12 cellular contexts compared by ENCODE assay signal in genomic region chr12:108641446-108642268, GRCh38. TPM values are rescaled to one million over a fixed set of nuclear protein-coding genes. Genes with fewer than 3 reads are reported as not detected.
DNase-seq lines count a peak whose midpoint lies in the region; ATAC-seq, FAIRE-seq and TF ChIP-seq lines count a peak whose summit lies in the region.
"Had no signal": no experiment of that assay in that cellular context is flagged by ENCODE, and none has a peak within 500 bp of the region (broad histone marks: within the 10 kb centered on the region; RNA-seq: fewer than 3 reads in every experiment).

No MANE protein-coding gene starts in this region.

- POLR2A ChIA-PET in endothelial cell of umbilical vein (lab: Charles Lee) = no interaction called here
- POLR2A ChIA-PET in A673 (lab: Charles Lee; ENCODE audit: low non-redundant PET) = no interaction called here
- POLR2A ChIA-PET in CD4-positive, alpha-beta T cell (lab: Charles Lee) = interaction anchor here (0.8 kb wide), 1 partner anchor 79 kb away, joined by 3 read pairs; the partner anchor contains the start of gene ISCU

- H4K20me1 ChIP-seq in endothelial cell of umbilical vein (replicated peaks; ENCODE audit: control insufficient read depth, extremely low read depth, insufficient read depth, low read length) = no peaks in the 10 kb centered on the region

- TF ChIP-seq CTCF in NB4 (IDR thresholded peaks at IDR 0.05; ENCODE audit: low read depth, low read length) (no peak), endothelial cell of umbilical vein (IDR thresholded peaks at IDR 0.05; ENCODE audit: extremely low read depth in 1 of 2, insufficient read depth in 1 of 2, low read depth in 1 of 2, low read length in 2 of 2) (no peak), A673 (conservative IDR thresholded peaks at IDR 0.05; ENCODE audit: low read depth, low read length) (no peak)
- TF ChIP-seq CTCF in CD4-positive, alpha-beta T cell (IDR thresholded peaks at IDR 0.05) = no peak

- peak; percentile 76 for DNase-seq in DMS79 (lab: John Stamatoyannopoulos, UW)
- DNase-seq in NB4 (ENCODE audit: low read depth) = peak; percentile 60
- DNase-seq in endothelial cell of umbilical vein (ENCODE audit: low read depth, low spot score) = no peak
- DNase-seq in sciatic nerve (ENCODE audit: low spot score) = peak; percentile 52
- DNase-seq in A673 (ENCODE audit: low spot score) = no peak
- DNase-seq in CD4-positive, alpha-beta T cell = no peak
- no peak for DNase-seq in RKO (ENCODE audit: low spot score)
- DNase-seq: activated gamma-delta T cell treated with Interleukin-2 at 50 U/mL for 16 hours; effector memory CD8-positive, alpha-beta T cell; NCI-H1105 treated with DMSO at 0.1 percent for 48 hours had no signal

- peaks cover 41% of the 10 kb centered on the region for H3K4me1 ChIP-seq in endothelial cell of umbilical vein (ENCODE audit: control insufficient read depth, extremely low read depth, insufficient read depth, low read length)
- H3K4me1 ChIP-seq in A673 (ENCODE audit: insufficient read depth, low read length, poor library complexity, severe bottlenecking) = no peaks in the 10 kb centered on the region

- no peak for FAIRE-seq in endothelial cell of umbilical vein (lab: Jason Lieb, UNC)
- FAIRE-seq: small intestine had no signal

- H2AFZ ChIP-seq in endothelial cell of umbilical vein (ENCODE audit: low read depth, low read length) = no peak overlapping the region

- peaks cover 0 to 1% of the 10 kb centered on the region in 2 experiments for H3K36me3 ChIP-seq in endothelial cell of umbilical vein (ENCODE audit: control insufficient read depth in 2 of 2, extremely low read depth in 1 of 2, insufficient read depth in 2 of 2, low read length in 2 of 2)
- peaks cover 17% of the 10 kb centered on the region for H3K36me3 ChIP-seq in A673 (ENCODE audit: insufficient read depth, low read length, poor library complexity, severe bottlenecking)

- ATAC-seq in sciatic nerve = no peak
- no peak for ATAC-seq in GM19351 (IDR thresholded peaks at IDR 0.05; ENCODE audit: unreplicated experiment)
- ATAC-seq in CD4-positive, alpha-beta T cell (ENCODE audit: poor library complexity) = no peak
- ATAC-seq: effector memory CD8-positive, alpha-beta T cell had no signal

- CTCF ChIA-PET in endothelial cell of umbilical vein (lab: Charles Lee) (interaction anchor here (1.2 to 1.5 kb wide), 3 partner anchors 8 to 184 kb away, joined by 3 to 9 read pairs (median 4); no protein-coding TSS in a partner anchor), A673 (lab: Charles Lee) (no interaction called here)
- CTCF ChIA-PET in CD4-positive, alpha-beta T cell (lab: Charles Lee) = no interaction called here

- H3K9me3 ChIP-seq in endothelial cell of umbilical vein (replicated peaks; ENCODE audit: control insufficient read depth, insufficient read depth, low read length) (no peaks in the 10 kb centered on the region), A673 (ENCODE audit: low read depth, low read length, poor library complexity, severe bottlenecking) (no peaks in the 10 kb centered on the region)
- H3K9me3 ChIP-seq in CD4-positive, alpha-beta T cell (ENCODE audit: control insufficient read depth, low read length) = no peaks in the 10 kb centered on the region

- H3K4me1 Mint-ChIP-seq in CD4-positive, alpha-beta T cell (ENCODE audit: low read depth) = peaks cover 34% of the 10 kb centered on the region

- no peaks in the 10 kb centered on the region for H3K36me3 Mint-ChIP-seq in CD4-positive, alpha-beta T cell (ENCODE audit: low read depth)

- H3K9ac ChIP-seq in endothelial cell of umbilical vein (replicated peaks; ENCODE audit: extremely low read depth, insufficient read depth, low read length) = no peak overlapping the region

- no peak overlapping the region for H3K27ac ChIP-seq in endothelial cell of umbilical vein (ENCODE audit: insufficient read depth, low read depth, low read length)
- no peak overlapping the region for H3K27ac ChIP-seq in A673 (ENCODE audit: low read depth, low read length, poor library complexity, severe bottlenecking)
- H3K27ac ChIP-seq in CD4-positive, alpha-beta T cell (ENCODE audit: low read depth, low read length) = no peak overlapping the region

- no peaks in the 10 kb centered on the region for H3K9me1 ChIP-seq in endothelial cell of umbilical vein (replicated peaks; ENCODE audit: control insufficient read depth, extremely low read depth, insufficient read depth, low read length)

- dilution Hi-C loops in endothelial cell of umbilical vein (cut with MboI; ENCODE audit: extremely low pct_ligation_motif_present, low sequenced_read_pairs) = no loop called here

- no peaks in the 10 kb centered on the region for H3K79me2 ChIP-seq in endothelial cell of umbilical vein (ENCODE audit: control insufficient read depth, insufficient read depth, low read length)

- H3K27me3 ChIP-seq in endothelial cell of umbilical vein (ENCODE audit: control insufficient read depth in 2 of 2, insufficient read depth in 2 of 2, low read length in 2 of 2) (no peaks in the 10 kb centered on the region), A673 (replicated peaks; ENCODE audit: insufficient read depth, low read depth, low read length, poor library complexity) (no peaks in the 10 kb centered on the region)
- no peaks in the 10 kb centered on the region for H3K27me3 ChIP-seq in CD4-positive, alpha-beta T cell (ENCODE audit: control insufficient read depth, insufficient read depth, low read length)

- H3K4me3 Mint-ChIP-seq in CD4-positive, alpha-beta T cell = no peak overlapping the region
- H3K4me3 Mint-ChIP-seq: effector memory CD8-positive, alpha-beta T cell had no signal

- H3K27ac Mint-ChIP-seq in CD4-positive, alpha-beta T cell = no peak overlapping the region

- H3K4me3 ChIP-seq in NB4 (ENCODE audit: low read depth, low read length) = no peak overlapping the region
- H3K4me3 ChIP-seq in endothelial cell of umbilical vein (replicated peaks in 1 of 3; ENCODE audit: insufficient read depth in 1 of 3, low read depth in 1 of 3, low read length in 3 of 3) = no peak overlapping the region
- H3K4me3 ChIP-seq in A673 (ENCODE audit: low read depth, low read length, poor library complexity, severe bottlenecking) = no peak overlapping the region

- H3K4me2 ChIP-seq in endothelial cell of umbilical vein (ENCODE audit: insufficient read depth, low read length) = no peak overlapping the region

- H3K9me3 Mint-ChIP-seq in CD4-positive, alpha-beta T cell = no peaks in the 10 kb centered on the region
- H3K9me3 Mint-ChIP-seq: effector memory CD8-positive, alpha-beta T cell had no signal

- TF ChIP-seq POLR2A in NB4 (IDR thresholded peaks at IDR 0.05; ENCODE audit: extremely low read depth, insufficient read length) = no peak
- TF ChIP-seq POLR2A in endothelial cell of umbilical vein (IDR thresholded peaks at IDR 0.05; ENCODE audit: low read depth, low read length) = no peak

- intact Hi-C loops in endothelial cell of umbilical vein (cut with micrococcal nuclease) = no loop called here
- intact Hi-C loops in sciatic nerve (cut with DNase I) = no loop called here
- intact Hi-C loops in A673 (cut with micrococcal nuclease; ENCODE audit: unreplicated experiment) = no loop called here
- intact Hi-C loops in CD4-positive, alpha-beta T cell (cut with DNase I, micrococcal nuclease) = no loop called here

- BruUV-seq in endothelial cell of umbilical vein (replicated peaks; lab: Mats Ljungman, UMichigan) (no TSS peak), A673 (replicated peaks; lab: Mats Ljungman, UMichigan) (no TSS peak)

- H3K27me3 Mint-ChIP-seq in CD4-positive, alpha-beta T cell = no peaks in the 10 kb centered on the region
- H3K27me3 Mint-ChIP-seq: effector memory CD8-positive, alpha-beta T cell had no signal

TF ChIP-seq in endothelial cell of umbilical vein, 7 proteins besides CTCF, POLR2A, EP300 and RAD21:
- TF ChIP-seq POLR2AphosphoS5 (IDR thresholded peaks at IDR 0.05; ENCODE audit: insufficient read depth, low read depth, low read length) (peak; percentile 9), JUN (IDR thresholded peaks at IDR 0.05; ENCODE audit: borderline replicate concordance, insufficient read depth, insufficient read length, low read depth) (no peak)

RNA-seq across cellular contexts. Expression of gene SELPLG, which starts 8.0 kb away (rescaled TPM):
- total RNA-seq in endothelial cell of umbilical vein = 0.62 and 1.2 TPM in 2 replicates
- polyA plus RNA-seq in endothelial cell of umbilical vein = 1.0 and 1.8 TPM in 2 replicates
- 0.52 and 0.71 TPM in 2 replicates for polyA plus RNA-seq in endothelial cell of umbilical vein (2011; cell fraction: cytosol; rRNA removed)
- 1.0 and 1.6 TPM in 2 replicates for polyA plus RNA-seq in endothelial cell of umbilical vein (2011; cell fraction: nucleus; rRNA removed)
- 0.29 and 0.68 TPM in 2 replicates for polyA plus RNA-seq in endothelial cell of umbilical vein (2012)
- polyA minus RNA-seq in endothelial cell of umbilical vein = 0.34 and 0.62 TPM in 2 replicates
- 1.1 TPM for polyA minus RNA-seq in endothelial cell of umbilical vein (2011; cell fraction: cytosol; rRNA and poly(A)+ RNA removed)
- 0.53 and 0.91 TPM in 2 replicates for polyA minus RNA-seq in endothelial cell of umbilical vein (2011; cell fraction: nucleus; rRNA and poly(A)+ RNA removed)
- total RNA-seq in sciatic nerve = 12.3 TPM
- 0.34 and 0.35 TPM in 2 replicates for total RNA-seq in A673 (2021)
- total RNA-seq in CD4-positive, alpha-beta T cell = 10 to 100 TPM; 25.7 to 27.8 TPM

RNA-seq across cellular contexts. Expression of gene TMEM119, which starts 43.8 kb away (rescaled TPM):
- not detected in 2 replicates for total RNA-seq in endothelial cell of umbilical vein
- not detected in 2 replicates for polyA plus RNA-seq in endothelial cell of umbilical vein
- polyA plus RNA-seq in endothelial cell of umbilical vein (2011; cell fraction: cytosol; rRNA removed) = not detected in 2 replicates
- not detected in 2 replicates for polyA plus RNA-seq in endothelial cell of umbilical vein (2011; cell fraction: nucleus; rRNA removed)
- not detected in 2 replicates for polyA plus RNA-seq in endothelial cell of umbilical vein (2012)
- not detected in 2 replicates for polyA minus RNA-seq in endothelial cell of umbilical vein
- not detected for polyA minus RNA-seq in endothelial cell of umbilical vein (2011; cell fraction: cytosol; rRNA and poly(A)+ RNA removed)
- not detected in 2 replicates for polyA minus RNA-seq in endothelial cell of umbilical vein (2011; cell fraction: nucleus; rRNA and poly(A)+ RNA removed)
- total RNA-seq in sciatic nerve = 31.1 TPM
- total RNA-seq in A673 (2021) = 1.0 TPM in 1 of 2 replicates, not detected in the other
- total RNA-seq in CD4-positive, alpha-beta T cell = 1 to 10 TPM; 2.1 to 2.6 TPM

Comparison
In these comparisons a context has a peak if more than half of its experiments do, and no peak if none do; other contexts are left out.
1. DNase-seq: peak in DMS79 (single experiment), NB4 (single experiment) and sciatic nerve (single experiment); none in endothelial cell of umbilical vein (single experiment), A673 (single experiment), CD4-positive, alpha-beta T cell (0 of 10) and RKO (single experiment).